29 cellular contexts compared by ENCODE assay signal in genomic region chr4:1623821-1624518, GRCh38.
"Had no signal": no experiment of that assay in that cellular context is flagged by ENCODE, and none has a peak within 500 bp of the region (broad histone marks: within the 10 kb centered on the region; RNA-seq: fewer than 3 reads in every experiment).

No MANE protein-coding gene starts in this region.

- H3K9me3 ChIP-seq: neutrophil, pancreas, prostate gland, right atrium auricular region, suprapubic skin, testis, tibial artery, transverse colon, upper lobe of right lung, uterus had no signal

- DNase-seq: naive thymus-derived CD4-positive, alpha-beta T cell; natural killer cell; nucleus accumbens; retina; stimulated activated CD4-positive, alpha-beta T cell treated with anti-CD3 and anti-CD28 coated beads, Interleukin-15, amount 100 ng/mL, for 24 hours; stimulated activated CD4-positive, alpha-beta T cell treated with anti-CD3 and anti-CD28 coated beads, Interleukin-2, amount 100 ng/mL, for 24 hours; stimulated activated CD4-positive, alpha-beta T cell treated with anti-CD3 and anti-CD28 coated beads, Interleukin-2, amount 100 ng/mL, for 48 hours; stimulated activated CD4-positive, alpha-beta T cell treated with anti-CD3 and anti-CD28 coated beads, Interleukin-4, amount 100 ng/mL, for 24 hours; stimulated activated naive B cell treated with anti-CD40 and anti-IgM and Interleukin-4, amounts not matched to agents 10 μg/mL and 1 μg/mL and 100 μg/mL, for 72 hours; stimulated activated naive CD4-positive, alpha-beta T cell treated with Interleukin-2 at 50 U/mL for 16 hours; stimulated activated naive CD8-positive, alpha-beta T cell treated with anti-CD3 and anti-CD28 coated beads, Interleukin-15, amount 100 ng/mL, for 72 hours; substantia nigra; testis; tibial artery; transverse colon; upper lobe of right lung; uterus had no signal

- H3K4me3 Mint-ChIP-seq: naive thymus-derived CD4-positive, alpha-beta T cell; natural killer cell; nephron; neural progenitor cell; stimulated activated effector memory CD8-positive, alpha-beta T cell treated with anti-CD3 and anti-CD28 coated beads, Interleukin-12 subunit alpha, Interleukin-12 subunit beta, amount 100 ng/mL, for 72 hours; stimulated activated naive B cell treated with anti-CD40 and anti-IgM and Interleukin-4, amounts not matched to agents 10 μg/mL and 1 μg/mL and 100 μg/mL, for 72 hours; stimulated activated naive CD8-positive, alpha-beta T cell treated with anti-CD3 and anti-CD28 coated beads, Interleukin-15, amount 100 ng/mL, for 72 hours; type B pancreatic cell had no signal

- H3K27me3 Mint-ChIP-seq: naive thymus-derived CD4-positive, alpha-beta T cell; stimulated activated naive B cell treated with anti-CD40 and anti-IgM and Interleukin-4, amounts not matched to agents 10 μg/mL and 1 μg/mL and 100 μg/mL, for 72 hours; stimulated activated naive CD8-positive, alpha-beta T cell treated with anti-CD3 and anti-CD28 coated beads, Interleukin-15, amount 100 ng/mL, for 72 hours; type B pancreatic cell had no signal

- H3K27ac ChIP-seq: neural progenitor cell, neutrophil, pancreas, prostate gland, right atrium auricular region, skin epidermis, suprapubic skin, testis, tibial artery, transverse colon, upper lobe of right lung, uterus had no signal

- H3K9ac ChIP-seq: neural progenitor cell had no signal

- H3K4me1 Mint-ChIP-seq: natural killer cell; nephron; neural progenitor cell; stimulated activated effector memory CD8-positive, alpha-beta T cell treated with anti-CD3 and anti-CD28 coated beads, Interleukin-12 subunit alpha, Interleukin-12 subunit beta, amount 100 ng/mL, for 72 hours; stimulated activated naive B cell treated with anti-CD40 and anti-IgM and Interleukin-4, amounts not matched to agents 10 μg/mL and 1 μg/mL and 100 μg/mL, for 72 hours; stimulated activated naive CD8-positive, alpha-beta T cell treated with anti-CD3 and anti-CD28 coated beads, Interleukin-15, amount 100 ng/mL, for 72 hours had no signal

- H3K4me3 ChIP-seq: neural progenitor cell, pancreas, prostate gland, right atrium auricular region, skin epidermis, smooth muscle cell, suprapubic skin, testis, tibial artery, transverse colon, upper lobe of right lung, uterus had no signal

- H2AFZ ChIP-seq: neural progenitor cell had no signal

- H3K9me3 Mint-ChIP-seq: natural killer cell; nephron; stimulated activated effector memory CD8-positive, alpha-beta T cell treated with anti-CD3 and anti-CD28 coated beads, Interleukin-12 subunit alpha, Interleukin-12 subunit beta, amount 100 ng/mL, for 72 hours; stimulated activated naive CD8-positive, alpha-beta T cell treated with anti-CD3 and anti-CD28 coated beads, Interleukin-15, amount 100 ng/mL, for 72 hours; type B pancreatic cell had no signal

- H3K27ac Mint-ChIP-seq: natural killer cell; nephron; neural progenitor cell; stimulated activated effector memory CD8-positive, alpha-beta T cell treated with anti-CD3 and anti-CD28 coated beads, Interleukin-12 subunit alpha, Interleukin-12 subunit beta, amount 100 ng/mL, for 72 hours; stimulated activated naive B cell treated with anti-CD40 and anti-IgM and Interleukin-4, amounts not matched to agents 10 μg/mL and 1 μg/mL and 100 μg/mL, for 72 hours; stimulated activated naive CD8-positive, alpha-beta T cell treated with anti-CD3 and anti-CD28 coated beads, Interleukin-15, amount 100 ng/mL, for 72 hours; type B pancreatic cell had no signal

- ATAC-seq: natural killer cell; pancreas; sciatic nerve; stimulated activated effector memory CD8-positive, alpha-beta T cell treated with anti-CD3 and anti-CD28 coated beads, Interleukin-12 subunit alpha, Interleukin-12 subunit beta, amount 100 ng/mL, for 72 hours; stimulated activated naive B cell treated with anti-CD40 and anti-IgM and Interleukin-4, amounts not matched to agents 10 μg/mL and 1 μg/mL and 100 μg/mL, for 72 hours; stimulated activated naive CD8-positive, alpha-beta T cell treated with anti-CD3 and anti-CD28 coated beads, Interleukin-15, amount 100 ng/mL, for 72 hours; upper lobe of right lung had no signal

- H3K4me2 ChIP-seq: neural progenitor cell, smooth muscle cell had no signal

- H3K4me1 ChIP-seq: neural progenitor cell, pancreas, prostate gland, right atrium auricular region, suprapubic skin, testis, transverse colon, upper lobe of right lung, uterus had no signal

- H3K27me3 ChIP-seq: neural progenitor cell, pancreas, right atrium auricular region, suprapubic skin, testis, tibial artery, transverse colon, upper lobe of right lung, uterus had no signal

- H3K36me3 ChIP-seq: neural progenitor cell, neutrophil, pancreas, prostate gland, right atrium auricular region, suprapubic skin, tibial artery, transverse colon, upper lobe of right lung, uterus had no signal

- H3K36me3 Mint-ChIP-seq: naive thymus-derived CD4-positive, alpha-beta T cell; natural killer cell; neural progenitor cell; stimulated activated effector memory CD8-positive, alpha-beta T cell treated with anti-CD3 and anti-CD28 coated beads, Interleukin-12 subunit alpha, Interleukin-12 subunit beta, amount 100 ng/mL, for 72 hours; stimulated activated naive B cell treated with anti-CD40 and anti-IgM and Interleukin-4, amounts not matched to agents 10 μg/mL and 1 μg/mL and 100 μg/mL, for 72 hours; type B pancreatic cell had no signal
